ENCODE assay signal across 1 cellular context in genomic region chr13:82655518-82655855, GRCh38.
TF ChIP-seq lines count a peak whose summit lies in the region.

No MANE protein-coding gene starts in this region.

TF ChIP-seq in H1, 55 proteins besides CTCF, POLR2A, EP300 and RAD21 (continued from another document):
- TF ChIP-seq ATF2 (IDR thresholded peaks at IDR 0.05; ENCODE audit: low read length): no peak
- TF ChIP-seq KDM1A (IDR thresholded peaks at IDR 0.05; ENCODE audit: borderline replicate concordance, low read length): no peak
- no peak for TF ChIP-seq RFX5 (IDR thresholded peaks at IDR 0.05; ENCODE audit: borderline replicate concordance, low read depth, low read length)
- no peak for TF ChIP-seq TBP (IDR thresholded peaks at IDR 0.05; ENCODE audit: low read depth, low read length)
- TF ChIP-seq SIN3A (conservative IDR thresholded peaks at IDR 0.05 in 1 of 2, IDR thresholded peaks at IDR 0.05 in 1 of 2; ENCODE audit: low read depth in 1 of 2, low read length in 2 of 2): no peak
- no peak for TF ChIP-seq CHD1 (IDR thresholded peaks at IDR 0.05; ENCODE audit: low read depth, low read length)
- TF ChIP-seq SIX5 (IDR thresholded peaks at IDR 0.05; ENCODE audit: low read depth, low read length): no peak
- no peak for TF ChIP-seq JUND (IDR thresholded peaks at IDR 0.05; ENCODE audit: low read length)
- no peak for TF ChIP-seq SIRT6 (IDR thresholded peaks at IDR 0.05; ENCODE audit: low read length)
- TF ChIP-seq CHD2 (IDR thresholded peaks at IDR 0.05; ENCODE audit: low read length): no peak
TF ChIP-seq in H1: peak in this region for 0.
